3 cellular contexts compared by ENCODE assay signal in the genomic region with DNA sequence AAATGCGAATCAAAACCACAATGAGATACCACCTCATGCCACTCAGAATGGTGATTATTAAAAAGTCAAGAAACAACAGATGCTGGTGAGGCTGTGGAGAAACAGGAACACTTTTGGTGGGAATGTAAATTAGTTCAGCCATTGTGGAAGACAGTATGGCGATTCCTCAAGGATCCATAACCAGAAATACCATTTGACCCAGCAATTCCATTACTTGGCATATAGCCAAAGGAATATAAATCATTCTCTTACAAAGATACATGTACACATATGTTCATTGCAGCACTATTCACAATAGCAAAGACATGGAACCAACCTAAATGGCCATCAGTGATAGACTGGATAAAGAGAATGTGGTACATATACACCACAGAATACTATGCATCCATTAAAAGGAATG. TPM values are rescaled to one million over a fixed set of nuclear protein-coding genes. Genes with fewer than 3 reads are reported as not detected.
"Had no signal": no experiment of that assay in that cellular context is flagged by ENCODE, and none has a peak within 500 bp of the region (broad histone marks: within the 10 kb centered on the region; RNA-seq: fewer than 3 reads in every experiment).

No MANE protein-coding gene starts in this region.

RNA-seq across cellular contexts. Expression of gene TMEM178A, which starts 9.5 kb away (rescaled TPM):
- total RNA-seq: dermis blood vessel endothelial cell, dermis microvascular lymphatic vessel endothelial cell, foreskin keratinocyte had no signal
